Comparison of ENCODE assay signal across 33 cellular contexts in the genomic region with DNA sequence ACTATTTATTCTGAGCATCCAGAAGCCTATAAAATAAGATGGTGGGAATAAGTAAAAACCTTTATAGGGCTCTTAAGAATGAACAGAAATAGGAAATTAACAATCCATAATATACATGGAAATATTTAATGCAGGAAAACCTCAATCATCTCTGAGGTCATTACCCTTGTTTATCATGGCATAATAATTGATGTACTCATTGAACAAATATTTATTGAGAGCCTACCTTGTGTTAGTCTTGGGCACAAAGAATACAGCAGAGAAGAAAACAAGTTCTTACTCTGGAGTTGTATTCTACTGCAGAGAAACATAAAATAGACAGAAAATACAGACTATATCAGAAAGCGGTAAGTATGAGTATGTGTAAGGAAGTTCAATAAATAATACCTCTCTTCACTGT.
"Had no signal": no experiment of that assay in that cellular context is flagged by ENCODE, and none has a peak within 500 bp of the region (broad histone marks: within the 10 kb centered on the region; RNA-seq: fewer than 3 reads in every experiment).

No MANE protein-coding gene starts in this region.

- H3K4me3 ChIP-seq: adrenal gland, ascending aorta, body of pancreas, breast epithelium, cardiac muscle cell had no signal

- DNase-seq: activated effector memory CD4-positive, alpha-beta T cell treated with anti-CD3 and anti-CD28 coated beads, Interleukin-2, amount 50 U/mL, for 16 hours; activated effector memory CD4-positive, alpha-beta T cell treated with Interleukin-2 at 50 U/mL for 16 hours; activated gamma-delta T cell; activated gamma-delta T cell treated with Interleukin-2 at 50 U/mL for 16 hours; activated naive CD4-positive, alpha-beta T cell; activated naive CD4-positive, alpha-beta T cell treated with anti-CD3 and anti-CD28 coated beads for 36 hours; activated naive CD4-positive, alpha-beta T cell treated with anti-CD3 and anti-CD28 coated beads, Interleukin-2, amount 10 ng/mL, durations not matched to agents 7 days and 5 days; activated naive CD4-positive, alpha-beta T cell treated with anti-CD3 and anti-CD28 coated beads, Interleukin-2, amount 50 U/mL, for 16 hours; activated naive CD4-positive, alpha-beta T cell treated with Interleukin-2 at 50 U/mL for 16 hours; activated naive CD8-positive, alpha-beta T cell treated with anti-CD3 and anti-CD28 coated beads for 36 hours; activated naive CD8-positive, alpha-beta T cell treated with anti-CD3 and anti-CD28 coated beads, Interleukin-2, amount 10 ng/mL, durations not matched to agents 7 days and 5 days; activated naive CD8-positive, alpha-beta T cell treated with anti-CD3 and anti-CD28 coated beads, Interleukin-2, amount 50 U/mL, for 24 hours; activated T-cell treated with anti-CD3 and anti-CD28 coated beads, Interleukin-2, amount 50 U/mL, for 24 hours; activated T-cell treated with anti-CD3 and anti-CD28 coated beads, Interleukin-2, amount 50 U/mL, for 4 hours; activated T-cell treated with anti-CD3 and anti-CD28 coated beads, Interleukin-2, amount 50 U/mL, for 48 hours; activated T-cell treated with anti-CD3 and anti-CD28 coated beads, Interleukin-2, amount 50 U/mL, for 72 hours; adrenal gland; amniotic stem cell; amygdala; anterior cingulate cortex; aorta; body of pancreas; brain microvascular endothelial cell; caudate nucleus; central memory CD4-positive, alpha-beta T cell; cerebellar nuclear complex had no signal

- ATAC-seq: activated naive CD4-positive, alpha-beta T cell treated with anti-CD3 and anti-CD28 coated beads, Interleukin-2, amount 50 U/mL, for 72 hours; activated naive CD8-positive, alpha-beta T cell treated with anti-CD3 and anti-CD28 coated beads, Interleukin-2, amount 50 U/mL, for 24 hours; activated T-cell treated with anti-CD3 and anti-CD28 coated beads, Interleukin-2, amount 50 U/mL, for 4 hours; activated T-cell treated with anti-CD3 and anti-CD28 coated beads, Interleukin-2, amount 50 U/mL, for 72 hours; activated T-helper 17 cell treated with anti-CD3 and anti-CD28 coated beads, Interleukin-2, amount 50 U/mL, for 72 hours; body of pancreas had no signal

- H3K27ac ChIP-seq: adrenal gland, ascending aorta, body of pancreas, brain microvascular endothelial cell, breast epithelium, cardiac muscle cell had no signal

- H3K36me3 ChIP-seq: adrenal gland, ascending aorta, brain microvascular endothelial cell, breast epithelium, cardiac muscle cell had no signal

- H3K27me3 ChIP-seq: adrenal gland, ascending aorta, body of pancreas, brain microvascular endothelial cell, breast epithelium, cardiac muscle cell had no signal

- H3K4me1 ChIP-seq: adrenal gland, body of pancreas, breast epithelium had no signal

- FAIRE-seq: astrocyte, colon had no signal

- H3K9me3 ChIP-seq: adrenal gland, ascending aorta, body of pancreas, breast epithelium had no signal
